8 cellular contexts compared by ENCODE assay signal in the genomic region with DNA sequence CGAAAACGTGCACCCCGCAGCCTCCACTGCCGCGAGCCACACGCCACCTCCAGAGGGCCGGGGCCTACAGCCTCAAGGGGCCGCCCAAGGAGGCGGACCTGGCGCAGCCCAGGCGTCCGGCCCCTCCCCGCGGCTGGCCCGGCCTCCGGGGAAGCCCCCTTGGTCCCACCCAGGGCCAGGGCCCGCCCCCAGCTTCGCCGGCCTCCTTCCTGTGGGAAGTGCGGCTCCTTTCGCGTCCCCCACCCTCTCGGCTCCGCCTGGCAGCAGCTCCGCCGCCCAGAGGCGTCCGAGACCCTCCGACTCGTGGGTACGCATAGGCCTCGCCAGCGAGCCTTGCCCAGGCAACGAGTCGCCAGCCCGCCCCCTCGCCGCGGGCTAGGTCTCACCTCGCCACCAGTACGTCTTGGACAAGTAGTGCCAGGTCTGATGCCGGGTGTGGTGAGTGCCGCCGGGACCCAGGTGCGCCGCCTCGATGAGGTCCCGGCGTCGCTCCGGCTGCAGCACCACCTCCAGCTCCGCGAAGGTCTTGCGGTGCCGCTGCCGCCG. TPM values are rescaled to one million over a fixed set of nuclear protein-coding genes. Genes with fewer than 3 reads are reported as not detected.
DNase-seq lines count a peak whose midpoint lies in the region; ATAC-seq and TF ChIP-seq lines count a peak whose summit lies in the region.

No MANE protein-coding gene starts in this region.

- H3K4me3 ChIP-seq in CD8-positive, alpha-beta T cell (ENCODE audit: low read depth, low read length), result peak overlapping the region; percentile 90

- no peak for TF ChIP-seq CTCF in CD8-positive, alpha-beta T cell (IDR thresholded peaks at IDR 0.05)
- no peak for TF ChIP-seq CTCF in nephron progenitor cell (IDR thresholded peaks at IDR 0.05)

- H3K9me3 Mint-ChIP-seq in CD8-positive, alpha-beta T cell, result no peaks in the 10 kb centered on the region
- H3K9me3 Mint-ChIP-seq in nephron progenitor cell, result no peaks in the 10 kb centered on the region

- H3K27me3 ChIP-seq in CD8-positive, alpha-beta T cell (ENCODE audit: insufficient read depth, low read length), result no peaks in the 10 kb centered on the region

- peaks cover 26% of the 10 kb centered on the region for H3K4me1 ChIP-seq in CD8-positive, alpha-beta T cell (ENCODE audit: insufficient read depth, low read length)

- intact Hi-C loops in CD8-positive, alpha-beta T cell (cut with DNase I, micrococcal nuclease), result loop anchor here (1.0 to 2.0 kb wide), 7 partner anchors 32 to 175 kb away; a partner anchor contains a TSS

- H3K27me3 Mint-ChIP-seq in CD8-positive, alpha-beta T cell (ENCODE audit: low read depth), result no peaks in the 10 kb centered on the region
- no peaks in the 10 kb centered on the region for H3K27me3 Mint-ChIP-seq in nephron progenitor cell (ENCODE audit: low read depth, poor library complexity)

- CTCF ChIA-PET in CD8-positive, alpha-beta T cell (lab: Charles Lee), result interaction anchor here (0.6 to 2.9 kb wide), 7 partner anchors 10 to 743 kb away, joined by 3 to 17 read pairs (median 4); a partner anchor contains a TSS

- H3K27ac ChIP-seq in CD8-positive, alpha-beta T cell (ENCODE audit: low read depth, low read length), result peak overlapping the region; percentile 97

- H3K4me3 Mint-ChIP-seq in CD8-positive, alpha-beta T cell, result peak overlapping the region; percentile 95
- peak overlapping the region; percentile 95 for H3K4me3 Mint-ChIP-seq in nephron progenitor cell

- peak; percentile 89 to 96 (median 94) for DNase-seq in CD8-positive, alpha-beta T cell
- DNase-seq in HuH-7 (ENCODE audit: low spot score) (peak; percentile 92), fibroblast of gingiva (ENCODE audit: low read depth) (peak; percentile 98), nephron progenitor cell (peak; percentile 97), stromal cell of bone marrow (ENCODE audit: low read depth) (peak; percentile 87), NCI-H524 (lab: John Stamatoyannopoulos, UW) (no peak)
- DNase-seq in activated CD8-positive, alpha-beta memory T cell treated with anti-CD3 and anti-CD28 coated beads, Interleukin-2, amount 50 U/mL, for 48 hours, result peak; percentile 96

- peak overlapping the region; percentile 98 for H3K27ac Mint-ChIP-seq in CD8-positive, alpha-beta T cell
- peak overlapping the region; percentile 98 for H3K27ac Mint-ChIP-seq in nephron progenitor cell

- peak; percentile 85 for ATAC-seq in CD8-positive, alpha-beta T cell
- peak; percentile 75 for ATAC-seq in GM21447 (IDR thresholded peaks at IDR 0.05; ENCODE audit: unreplicated experiment)

- H3K4me1 Mint-ChIP-seq in CD8-positive, alpha-beta T cell (ENCODE audit: low read depth), result peaks cover 51% of the 10 kb centered on the region
- peaks cover 29% of the 10 kb centered on the region for H3K4me1 Mint-ChIP-seq in nephron progenitor cell

- peaks cover 9% of the 10 kb centered on the region for H3K36me3 ChIP-seq in CD8-positive, alpha-beta T cell (ENCODE audit: insufficient read depth, low read length)

- POLR2A ChIA-PET in CD8-positive, alpha-beta T cell (lab: Charles Lee), result interaction anchor here (0.6 to 3.8 kb wide), 20 partner anchors 10 to 967 kb away, joined by 3 to 73 read pairs (median 4); a partner anchor contains a TSS

- no peaks in the 10 kb centered on the region for H3K9me3 ChIP-seq in CD8-positive, alpha-beta T cell (ENCODE audit: low read length)

- peaks cover 58% of the 10 kb centered on the region for H3K36me3 Mint-ChIP-seq in CD8-positive, alpha-beta T cell
- peaks cover 45% of the 10 kb centered on the region for H3K36me3 Mint-ChIP-seq in nephron progenitor cell (ENCODE audit: low read depth)

RNA-seq across cellular contexts. Expression of a gene that starts 0.6 kb away (rescaled TPM):
- total RNA-seq in CD8-positive, alpha-beta T cell, result 10 to 100 TPM; 69.6 to 75.2 TPM

RNA-seq across cellular contexts. Expression of a gene that starts 10.2 kb away (rescaled TPM):
- 1,000 to 10,000 TPM; 1,584 to 1,674 TPM for total RNA-seq in CD8-positive, alpha-beta T cell

RNA-seq across cellular contexts. Expression of a gene that starts 48.1 kb away (rescaled TPM):
- 1 to 10 TPM; 3.4 to 5.3 TPM for total RNA-seq in CD8-positive, alpha-beta T cell

Comparison
In these comparisons a context has a peak if more than half of its experiments do, and no peak if none do; other contexts are left out.
1. DNase-seq: peak in CD8-positive, alpha-beta T cell (7 of 7), HuH-7 (single experiment), activated CD8-positive, alpha-beta memory T cell treated with anti-CD3 and anti-CD28 coated beads, Interleukin-2, amount 50 U/mL, for 48 hours (single experiment), fibroblast of gingiva (single experiment), nephron progenitor cell (single experiment) and stromal cell of bone marrow (single experiment); none in NCI-H524 (0 of 2).